9 cellular contexts compared by ENCODE assay signal in the genomic region with DNA sequence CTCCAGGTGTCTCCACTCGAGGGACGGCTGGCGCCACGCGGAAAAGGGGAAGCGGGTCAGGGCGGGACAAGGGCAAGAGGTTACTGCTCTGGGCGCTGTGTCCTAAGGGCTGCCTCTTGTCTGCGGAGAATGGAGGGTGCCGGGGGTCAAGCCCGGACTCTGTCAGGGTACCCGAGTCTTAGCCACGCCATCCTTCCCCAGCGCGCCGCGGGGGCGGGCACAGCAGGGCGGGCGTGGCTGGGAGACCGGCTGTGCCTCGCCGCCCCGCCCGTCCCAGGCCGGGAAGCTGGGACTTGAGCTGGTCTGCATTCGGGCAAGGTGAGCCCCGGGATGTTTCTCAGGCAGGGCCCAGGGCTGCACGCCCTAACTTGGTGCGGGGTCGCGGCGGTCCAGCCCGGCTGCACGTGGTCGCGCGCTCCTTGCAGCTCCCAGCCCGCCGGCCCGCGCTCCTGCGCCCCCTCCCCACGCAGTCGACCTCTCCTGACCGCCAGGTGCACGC. TPM values are rescaled to one million over a fixed set of nuclear protein-coding genes. Genes with fewer than 3 reads are reported as not detected.
A peak's percentile ranks its signal among the peaks of the same experiment; 100 is the strongest.
DNase-seq lines count a peak whose midpoint lies in the region; ATAC-seq and TF ChIP-seq lines count a peak whose summit lies in the region.
"Had no signal": no experiment of that assay in that cellular context is flagged by ENCODE, and none has a peak within 500 bp of the region (broad histone marks: within the 10 kb centered on the region; RNA-seq: fewer than 3 reads in every experiment).

No MANE protein-coding gene starts in this region.

- H3K27me3 Mint-ChIP-seq in naive thymus-derived CD8-positive, alpha-beta T cell = no peaks in the 10 kb centered on the region

- no peaks in the 10 kb centered on the region for H3K36me3 ChIP-seq in Peyer's patch

- H3K4me1 ChIP-seq in Peyer's patch = peaks cover 0 to 49% (median 26%) of the 10 kb centered on the region in 4 donors

- peak overlapping the region; percentile 79 to 100 (median 90) for H3K27ac ChIP-seq in Peyer's patch

- no peak for TF ChIP-seq CTCF in Peyer's patch (IDR thresholded peaks at IDR 0.05)
- TF ChIP-seq CTCF in epithelial cell of esophagus (IDR thresholded peaks at IDR 0.05; ENCODE audit: insufficient read depth, low read depth, low read length, missing control alignments) = no peak

- peak; percentile 5 to 6 for ATAC-seq in naive thymus-derived CD8-positive, alpha-beta T cell

- TF ChIP-seq POLR2A in Peyer's patch (IDR thresholded peaks at IDR 0.05) = peak; percentile 31 to 40

- H3K27ac Mint-ChIP-seq in naive thymus-derived CD8-positive, alpha-beta T cell = peak overlapping the region in 1 of 10 donors; percentile 20
- H3K27ac Mint-ChIP-seq: activated naive CD4-positive, alpha-beta T cell treated with anti-CD3 and anti-CD28 coated beads, Interleukin-2, amount 50 U/mL, for 24 hours had no signal

- peak overlapping the region; percentile 42 to 80 (median 71) for H3K4me3 ChIP-seq in Peyer's patch
- H3K4me3 ChIP-seq in epithelial cell of esophagus (ENCODE audit: low read length) = peak overlapping the region; percentile 25

- H3K9me3 ChIP-seq in Peyer's patch = peaks cover 0 to 3% (median 0%) of the 10 kb centered on the region in 4 donors

- DNase-seq in NCI-H2196 (lab: John Stamatoyannopoulos, UW; ENCODE audit: unreplicated experiment) = peak; percentile 62
- DNase-seq in NCI-H2196 treated with DMSO at 0.1 percent for 48 hours (lab: John Stamatoyannopoulos, UW; ENCODE audit: unreplicated experiment) = no peak
- peak; percentile 61 to 83 (median 81) for DNase-seq in Peyer's patch
- DNase-seq in epithelial cell of esophagus (ENCODE audit: low read depth) = peak; percentile 66
- peak in 1 of 10 donors; percentile 60 for DNase-seq in naive thymus-derived CD8-positive, alpha-beta T cell
- DNase-seq in NCI-H2029 treated with DMSO at 0.1 percent for 48 hours (lab: John Stamatoyannopoulos, UW) = no peak
- DNase-seq in T1000 (lab: John Stamatoyannopoulos, UW) = no peak
- no peak for DNase-seq in NCI-H2171 (lab: John Stamatoyannopoulos, UW)

- no peaks in the 10 kb centered on the region for H3K36me3 Mint-ChIP-seq in naive thymus-derived CD8-positive, alpha-beta T cell
- H3K36me3 Mint-ChIP-seq: activated naive CD4-positive, alpha-beta T cell treated with anti-CD3 and anti-CD28 coated beads, Interleukin-2, amount 50 U/mL, for 24 hours had no signal

- peaks cover 5 to 32% (median 24%) of the 10 kb centered on the region in 4 donors for H3K4me1 Mint-ChIP-seq in naive thymus-derived CD8-positive, alpha-beta T cell

- H3K27me3 ChIP-seq in Peyer's patch = no peaks in the 10 kb centered on the region

- POLR2A ChIA-PET in naive thymus-derived CD8-positive, alpha-beta T cell (lab: Charles Lee) = interaction anchor here (0.7 to 3.8 kb wide), 8 partner anchors 9 to 83 kb away, joined by 3 to 33 read pairs (median 4); a partner anchor contains a TSS

- peak overlapping the region in 7 of 10 donors; percentile 24 to 74 (median 50) for H3K4me3 Mint-ChIP-seq in naive thymus-derived CD8-positive, alpha-beta T cell

- no peaks in the 10 kb centered on the region for H3K9me3 Mint-ChIP-seq in naive thymus-derived CD8-positive, alpha-beta T cell
- H3K9me3 Mint-ChIP-seq: activated naive CD4-positive, alpha-beta T cell treated with anti-CD3 and anti-CD28 coated beads, Interleukin-2, amount 50 U/mL, for 24 hours had no signal

RNA-seq across cellular contexts. Expression of a gene that starts 6.2 kb away (rescaled TPM):
- total RNA-seq in Peyer's patch = 1,000 to 10,000 TPM; 2,510 to 3,878 (median 3,203) TPM
- total RNA-seq in naive thymus-derived CD8-positive, alpha-beta T cell = 1,000 to 10,000 TPM; 1,189 to 1,230 TPM
- 1,000 to 10,000 TPM; 1,334 to 1,669 (median 1,595) TPM for polyA plus RNA-seq in naive thymus-derived CD8-positive, alpha-beta T cell

RNA-seq across cellular contexts. Expression of a gene that starts 9.3 kb away (rescaled TPM):
- 1 to 10 TPM; 1.2 to 7.9 (median 5.2) TPM for total RNA-seq in Peyer's patch
- total RNA-seq in naive thymus-derived CD8-positive, alpha-beta T cell = 1 to 10 TPM in 1 of 2 experiments, under 1 TPM in 1; 0.96 to 2.0 TPM
- not detected for polyA plus RNA-seq in naive thymus-derived CD8-positive, alpha-beta T cell

RNA-seq across cellular contexts. Expression of a gene that starts 33.3 kb away (rescaled TPM):
- total RNA-seq in Peyer's patch = 10 to 100 TPM; 38.2 to 66.9 (median 52.2) TPM
- total RNA-seq in naive thymus-derived CD8-positive, alpha-beta T cell = 10 to 100 TPM; 52.5 to 55.9 TPM
- polyA plus RNA-seq in naive thymus-derived CD8-positive, alpha-beta T cell = 10 to 100 TPM in 2 of 3 donors, 1 to 10 TPM in 1; 9.1 to 17.4 (median 11.7) TPM

Comparison
In these comparisons a context has a peak if more than half of its experiments do, and no peak if none do; other contexts are left out.
1. DNase-seq: peak in NCI-H2196 (single experiment), Peyer's patch (3 of 3) and epithelial cell of esophagus (single experiment); none in NCI-H2196 treated with DMSO at 0.1 percent for 48 hours (single experiment), NCI-H2029 treated with DMSO at 0.1 percent for 48 hours (single experiment), T1000 (single experiment) and NCI-H2171 (single experiment).